29 cellular contexts compared by ENCODE assay signal in the genomic region with DNA sequence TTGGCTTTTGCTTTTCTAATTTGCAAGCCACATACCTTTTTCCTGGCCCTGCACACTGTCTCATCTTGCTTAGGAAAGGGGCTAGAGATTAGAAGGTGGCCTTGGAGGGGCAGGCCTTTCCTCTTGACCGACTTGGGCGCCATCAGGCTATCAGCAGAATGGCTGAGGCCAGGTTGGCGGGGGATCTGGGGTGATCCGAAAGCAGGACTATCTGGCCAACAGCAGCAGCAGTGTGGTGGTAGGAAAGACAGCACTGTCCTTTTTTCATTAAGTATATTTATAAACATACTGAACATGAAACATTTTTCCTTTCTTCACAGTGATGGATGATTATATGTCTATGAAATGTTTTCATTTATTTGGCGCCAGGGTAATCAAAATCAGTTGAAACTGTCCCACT. TPM values are rescaled to one million over a fixed set of nuclear protein-coding genes. Genes with fewer than 3 reads are reported as not detected.
A peak's percentile ranks its signal among the peaks of the same experiment; 100 is the strongest.
DNase-seq lines count a peak whose midpoint lies in the region; ATAC-seq and TF ChIP-seq lines count a peak whose summit lies in the region.
"Had no signal": no experiment of that assay in that cellular context is flagged by ENCODE, and none has a peak within 500 bp of the region (broad histone marks: within the 10 kb centered on the region; RNA-seq: fewer than 3 reads in every experiment).

No MANE protein-coding gene starts in this region.

- no peaks in the 10 kb centered on the region for H4K20me1 ChIP-seq in osteoblast (ENCODE audit: insufficient read depth, low read length)

- H3K4me1 ChIP-seq in adipocyte (ENCODE audit: control insufficient read depth, insufficient read depth, low read length) (peaks cover 12% of the 10 kb centered on the region), osteoblast (ENCODE audit: insufficient read depth, low read length) (peaks cover 7% of the 10 kb centered on the region), thoracic aorta (ENCODE audit: control insufficient read depth in 1 of 2, low read depth in 2 of 2) (peaks cover 2 to 12% of the 10 kb centered on the region in 2 donors)
- H3K4me1 ChIP-seq: pancreas, Peyer's patch had no signal

- H3K27me3 ChIP-seq in adipocyte (replicated peaks; ENCODE audit: control insufficient read depth, insufficient read depth, low read length) (no peaks in the 10 kb centered on the region), osteoblast (ENCODE audit: insufficient read depth, low read length) (no peaks in the 10 kb centered on the region), thoracic aorta (replicated peaks; ENCODE audit: insufficient read depth) (no peaks in the 10 kb centered on the region)
- H3K27me3 ChIP-seq: Peyer's patch, upper lobe of left lung had no signal

- H3K36me3 ChIP-seq in adipocyte (ENCODE audit: control insufficient read depth, insufficient read depth, low read length, severe bottlenecking) (no peaks in the 10 kb centered on the region), osteoblast (ENCODE audit: insufficient read depth, low read length) (no peaks in the 10 kb centered on the region), thoracic aorta (no peaks in the 10 kb centered on the region)
- H3K36me3 ChIP-seq: pancreas, Peyer's patch, upper lobe of left lung had no signal

- H3K9me3 ChIP-seq in adipocyte (ENCODE audit: control insufficient read depth, low read length): peaks cover 3% of the 10 kb centered on the region
- no peaks in the 10 kb centered on the region for H3K9me3 ChIP-seq in osteoblast (ENCODE audit: low read depth, low read length)
- H3K9me3 ChIP-seq in thoracic aorta: no peaks in the 10 kb centered on the region
- H3K9me3 ChIP-seq: pancreas, Peyer's patch had no signal

- ATAC-seq in thoracic aorta (ENCODE audit: insufficient number of reproducible peaks, low FRiP score, low read depth) (no peak), GM21529 (IDR thresholded peaks at IDR 0.05; ENCODE audit: unreplicated experiment) (no peak)
- ATAC-seq: activated T-helper 17 cell treated with anti-CD3 and anti-CD28 coated beads, Interleukin-2, amount 50 U/mL, for 72 hours; HCT116; left lobe of liver; natural killer cell had no signal

- no peak overlapping the region for H3K27ac ChIP-seq in osteoblast (ENCODE audit: low read depth, low read length)
- H3K27ac ChIP-seq in thoracic aorta: no peak overlapping the region
- H3K27ac ChIP-seq: pancreas, VCaP had no signal

- no peak overlapping the region for H3K4me2 ChIP-seq in osteoblast (ENCODE audit: insufficient read depth, low read length)

- H3K9ac ChIP-seq in adipocyte (ENCODE audit: low read length): peak overlapping the region; percentile 75

- DNase-seq in adipocyte (ENCODE audit: low read depth) (no peak), fibroblast of the aortic adventitia (ENCODE audit: low read depth) (peak; percentile 22), osteoblast (ENCODE audit: insufficient read length, low spot score, missing footprints) (no peak), thoracic aorta (ENCODE audit: low spot score) (no peak), NCI-H82 treated with DMSO at 0.1 percent for 48 hours (lab: John Stamatoyannopoulos, UW; ENCODE audit: unreplicated experiment) (no peak), NCI-H1105 treated with DMSO at 0.1 percent for 48 hours (lab: John Stamatoyannopoulos, UW) (no peak)
- DNase-seq: activated CD4-positive, alpha-beta T cell treated with anti-CD3 and anti-CD28 coated beads for 4 hours; activated naive CD4-positive, alpha-beta T cell treated with anti-CD3 and anti-CD28 coated beads, Interleukin-2, amount 10 ng/mL, durations not matched to agents 7 days and 5 days; Calu3; cerebellar nuclear complex; DMS79; natural killer cell; NCI-H1048; NCI-H1694 treated with DMSO at 0.1 percent for 48 hours; NCI-H446; NCI-H748 treated with DMSO at 0.1 percent for 48 hours; pancreas; Peyer's patch; retina; stimulated activated CD4-positive, alpha-beta T cell treated with anti-CD3 and anti-CD28 coated beads, Interleukin-12 subunit alpha, Interleukin-12 subunit beta, amount 100 ng/mL, for 4 hours; stimulated activated CD4-positive, alpha-beta T cell treated with anti-CD3 and anti-CD28 coated beads, Interleukin-2, amount 100 ng/mL, for 48 hours; SW 1271; T-helper 9 cell; upper lobe of left lung had no signal

- H2AFZ ChIP-seq in osteoblast (ENCODE audit: low read length): peak overlapping the region; percentile 49

- TF ChIP-seq CTCF in fibroblast of the aortic adventitia (IDR thresholded peaks at IDR 0.05; ENCODE audit: insufficient read depth, low read length): no peak
- no peak for TF ChIP-seq CTCF in osteoblast (IDR thresholded peaks at IDR 0.05; ENCODE audit: extremely low read depth, low read depth, low read length)
- TF ChIP-seq CTCF in thoracic aorta (IDR thresholded peaks at IDR 0.05): no peak

- peak overlapping the region; percentile 61 for H3K4me3 ChIP-seq in adipocyte (ENCODE audit: low read length)
- no peak overlapping the region for H3K4me3 ChIP-seq in fibroblast of the aortic adventitia (ENCODE audit: low read depth, low read length)
- H3K4me3 ChIP-seq in osteoblast (ENCODE audit: insufficient read depth, low read length): no peak overlapping the region
- peak overlapping the region; percentile 29 for H3K4me3 ChIP-seq in thoracic aorta
- H3K4me3 ChIP-seq: pancreas, Peyer's patch, upper lobe of left lung had no signal

- no peaks in the 10 kb centered on the region for H3K79me2 ChIP-seq in osteoblast (ENCODE audit: insufficient read depth, low read length)

RNA-seq across cellular contexts. Expression of a gene that starts 23.5 kb away (rescaled TPM):
- total RNA-seq in fibroblast of the aortic adventitia (ENCODE audit: low replicate concordance): 28.0 and 63.5 TPM in 2 replicates
- total RNA-seq in osteoblast: 40.9 and 60.4 TPM in 2 replicates
- 10 to 100 TPM; 47.4 to 64.7 TPM for total RNA-seq in thoracic aorta

Comparison
In these comparisons a context has a peak if more than half of its experiments do, and no peak if none do; other contexts are left out.
1. H3K4me3 ChIP-seq: peak in adipocyte (single experiment) and thoracic aorta (single experiment); none in fibroblast of the aortic adventitia (single experiment) and osteoblast (single experiment).